ENCODE assay signal across 8 cellular contexts in genomic region chr16:56520251-56520577, GRCh38. TPM values are rescaled to one million over a fixed set of nuclear protein-coding genes. Genes with fewer than 3 reads are reported as not detected.
A peak's percentile ranks its signal among the peaks of the same experiment; 100 is the strongest.
DNase-seq lines count a peak whose midpoint lies in the region; ATAC-seq and TF ChIP-seq lines count a peak whose summit lies in the region.

No MANE protein-coding gene starts in this region.

- H3K36me3 ChIP-seq in CD4-positive, CD25-positive, alpha-beta regulatory T cell (ENCODE audit: control insufficient read depth, insufficient read depth, low read length) = no peaks in the 10 kb centered on the region
- H3K36me3 ChIP-seq in ectodermal cell (ENCODE audit: control insufficient read depth, insufficient read depth, low read length) = no peaks in the 10 kb centered on the region

- H3K27me3 Mint-ChIP-seq in CD4-positive, CD25-positive, alpha-beta regulatory T cell = no peaks in the 10 kb centered on the region
- H3K27me3 Mint-ChIP-seq in neural crest cell (ENCODE audit: low read depth) = no peaks in the 10 kb centered on the region

- no peak for TF ChIP-seq POLR2A in NB4 (IDR thresholded peaks at IDR 0.05; ENCODE audit: extremely low read depth, insufficient read length)

- peak overlapping the region; percentile 86 to 90 (median 88) for H3K4me3 Mint-ChIP-seq in CD4-positive, CD25-positive, alpha-beta regulatory T cell
- peak overlapping the region; percentile 79 for H3K4me3 Mint-ChIP-seq in neural crest cell

- WGBS in ectodermal cell, 2 experiments = 55 to 56% methylated on average over 4 of the region's 4 CpGs

- H3K27ac ChIP-seq in CD4-positive, CD25-positive, alpha-beta regulatory T cell (ENCODE audit: insufficient read depth, low read length, poor library complexity, severe bottlenecking) = peak overlapping the region; percentile 80
- no peak overlapping the region for H3K27ac ChIP-seq in ectodermal cell (ENCODE audit: insufficient read depth, low read depth, low read length, poor library complexity, severe bottlenecking)

- H3K4me3 ChIP-seq in CD4-positive, CD25-positive, alpha-beta regulatory T cell (ENCODE audit: low read depth, low read length) = peak overlapping the region; percentile 69
- H3K4me3 ChIP-seq in NB4 (ENCODE audit: low read depth, low read length) = peak overlapping the region; percentile 57
- peak overlapping the region; percentile 97 for H3K4me3 ChIP-seq in ectodermal cell (ENCODE audit: insufficient read depth, low read depth, low read length)

- no peak for ATAC-seq in CD4-positive, CD25-positive, alpha-beta regulatory T cell (ENCODE audit: low read depth in 2 of 2)

- peaks cover 0 to 2% (median 0%) of the 10 kb centered on the region in 7 donors for H3K9me3 Mint-ChIP-seq in CD4-positive, CD25-positive, alpha-beta regulatory T cell
- no peaks in the 10 kb centered on the region for H3K9me3 Mint-ChIP-seq in neural crest cell

- H3K36me3 Mint-ChIP-seq in CD4-positive, CD25-positive, alpha-beta regulatory T cell = no peaks in the 10 kb centered on the region
- no peaks in the 10 kb centered on the region for H3K36me3 Mint-ChIP-seq in neural crest cell (ENCODE audit: low read depth)

- no peak for TF ChIP-seq CTCF in NB4 (IDR thresholded peaks at IDR 0.05; ENCODE audit: low read depth, low read length)
- TF ChIP-seq CTCF in neural crest cell (conservative IDR thresholded peaks at IDR 0.05) = no peak

- DNase-seq in CD4-positive, CD25-positive, alpha-beta regulatory T cell = no peak
- DNase-seq in NB4 (ENCODE audit: low read depth) (no peak), neural crest cell (ENCODE audit: low read depth, low spot score) (no peak), SW 1271 (lab: John Stamatoyannopoulos, UW) (no peak), NCI-H1048 (lab: John Stamatoyannopoulos, UW) (no peak), NCI-H748 (lab: John Stamatoyannopoulos, UW; ENCODE audit: unreplicated experiment) (no peak)
- no peak for DNase-seq in activated CD4-positive, alpha-beta T cell treated with anti-CD3 and anti-CD28 coated beads for 4 hours

- no peaks in the 10 kb centered on the region for H3K9me3 ChIP-seq in CD4-positive, CD25-positive, alpha-beta regulatory T cell (ENCODE audit: control insufficient read depth in 2 of 2, low read length in 2 of 2)
- H3K9me3 ChIP-seq in ectodermal cell (ENCODE audit: control insufficient read depth, low read length) = no peaks in the 10 kb centered on the region

- H3K27ac Mint-ChIP-seq in CD4-positive, CD25-positive, alpha-beta regulatory T cell = peak overlapping the region; percentile 87 to 90 (median 89)
- H3K27ac Mint-ChIP-seq in neural crest cell (ENCODE audit: unreplicated experiment) = peak overlapping the region; percentile 40

- no peaks in the 10 kb centered on the region for H3K27me3 ChIP-seq in CD4-positive, CD25-positive, alpha-beta regulatory T cell (ENCODE audit: control insufficient read depth, insufficient read depth, low read length)
- H3K27me3 ChIP-seq in ectodermal cell (ENCODE audit: control insufficient read depth, insufficient read depth, low read length, poor library complexity, severe bottlenecking) = no peaks in the 10 kb centered on the region

- peaks cover 28% of the 10 kb centered on the region for H3K4me1 ChIP-seq in CD4-positive, CD25-positive, alpha-beta regulatory T cell (ENCODE audit: control insufficient read depth, insufficient read depth, low read length, poor library complexity, severe bottlenecking)
- H3K4me1 ChIP-seq in ectodermal cell (ENCODE audit: control insufficient read depth, insufficient read depth, low read length) = peaks cover 4% of the 10 kb centered on the region

- peaks cover 9 to 47% (median 28%) of the 10 kb centered on the region in 4 donors for H3K4me1 Mint-ChIP-seq in CD4-positive, CD25-positive, alpha-beta regulatory T cell
- H3K4me1 Mint-ChIP-seq in neural crest cell = peaks cover 29% of the 10 kb centered on the region

RNA-seq across cellular contexts. Expression of gene BBS2, which starts 0.4 kb away (rescaled TPM):
- 46.5 TPM for total RNA-seq in CD4-positive, CD25-positive, alpha-beta regulatory T cell
- polyA plus RNA-seq in CD4-positive, CD25-positive, alpha-beta regulatory T cell = 10 to 100 TPM; 24.8 to 39.2 (median 33.6) TPM
- 49.9 TPM for polyA plus RNA-seq in ectodermal cell (2013, experiment 1 of 4)
- polyA plus RNA-seq in ectodermal cell (2013, experiment 2 of 4) = 52.4 TPM
- 45.0 TPM for polyA plus RNA-seq in ectodermal cell (2013, experiment 3 of 4)
- polyA plus RNA-seq in ectodermal cell (2013, experiment 4 of 4) = 59.9 TPM
- total RNA-seq in neural crest cell = 44.9 and 48.6 TPM in 2 replicates

RNA-seq across cellular contexts. Expression of gene MT4, which starts 44.7 kb away (rescaled TPM):
- not detected for total RNA-seq in CD4-positive, CD25-positive, alpha-beta regulatory T cell
- polyA plus RNA-seq in CD4-positive, CD25-positive, alpha-beta regulatory T cell = not detected
- not detected for polyA plus RNA-seq in ectodermal cell (2013, experiment 1 of 4)
- not detected for polyA plus RNA-seq in ectodermal cell (2013, experiment 2 of 4)
- not detected for polyA plus RNA-seq in ectodermal cell (2013, experiment 3 of 4)
- polyA plus RNA-seq in ectodermal cell (2013, experiment 4 of 4) = not detected
- not detected in 2 replicates for total RNA-seq in neural crest cell
